In the genomic region with DNA sequence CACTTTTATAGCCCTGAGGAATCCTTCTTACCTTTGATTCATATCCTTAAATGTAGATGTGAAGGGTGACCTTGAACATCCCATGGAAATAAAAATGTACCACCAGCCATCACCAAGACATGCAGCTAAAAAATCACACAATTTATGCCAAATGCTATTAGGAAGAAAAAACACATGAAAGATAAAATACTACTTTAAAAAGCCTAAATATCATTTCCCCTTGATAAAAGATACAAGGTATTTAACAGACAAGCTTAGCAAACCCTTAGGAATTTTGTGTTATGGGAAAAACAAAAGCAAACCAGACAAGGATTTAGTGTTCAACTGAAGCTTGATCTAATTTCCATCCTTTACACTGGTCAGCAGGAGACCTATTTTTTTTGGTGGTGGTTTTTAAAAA, we compare ENCODE assay signal across 37 cellular contexts.
"Had no signal": no experiment of that assay in that cellular context is flagged by ENCODE, and none has a peak within 500 bp of the region (broad histone marks: within the 10 kb centered on the region; RNA-seq: fewer than 3 reads in every experiment).

No MANE protein-coding gene starts in this region.

- H3K27ac ChIP-seq: adrenal gland, cardiac muscle cell, VCaP had no signal

- H3K27ac Mint-ChIP-seq: activated B cell treated with CpG ODN at 0.5 μM for 24 hours; activated CD4-positive, alpha-beta memory T cell treated with anti-CD3 and anti-CD28 coated beads for 36 hours; activated CD4-positive, alpha-beta T cell treated with anti-CD3 and anti-CD28 coated beads, Interleukin-2, amount 10 ng/mL, durations not matched to agents 24 days and 14 days; activated CD8-positive, alpha-beta T cell treated with anti-CD3 and anti-CD28 coated beads for 36 hours; activated naive CD4-positive, alpha-beta T cell treated with anti-CD3 and anti-CD28 coated beads for 36 hours; activated naive CD4-positive, alpha-beta T cell treated with anti-CD3 and anti-CD28 coated beads, Interleukin-2, amount 50 U/mL, for 72 hours; activated naive CD8-positive, alpha-beta T cell treated with anti-CD3 and anti-CD28 coated beads for 36 hours; activated T-cell treated with anti-CD3 and anti-CD28 coated beads, Interleukin-2, amount 50 U/mL, for 72 hours; activated T-helper 1 cell treated with anti-CD3 and anti-CD28 coated beads, Interleukin-12 subunit alpha, Interleukin-12 subunit beta, Interleukin-2, Interleukin-4 antibody, amounts not matched to agents 30 ng/mL and 10 ng/mL and 1 ng/mL, durations not matched to agents 14 hours and 24 hours and 36 hours; activated T-helper 17 cell treated with anti-CD3 and anti-CD28 coated beads, Interleukin-2, amount 50 U/mL, for 72 hours; brain; T-cell; T-helper 2 cell treated with Interferon-gamma antibody and Interleukin-4, amounts not matched to agents 5 μg/mL and 100 μg/mL, for 36 hours had no signal

- H3K36me3 Mint-ChIP-seq: activated CD4-positive, alpha-beta memory T cell treated with anti-CD3 and anti-CD28 coated beads for 36 hours; activated naive CD4-positive, alpha-beta T cell treated with anti-CD3 and anti-CD28 coated beads, Interleukin-2, amount 50 U/mL, for 72 hours; activated naive CD8-positive, alpha-beta T cell treated with anti-CD3 and anti-CD28 coated beads for 36 hours; brain; T-cell had no signal

- H3K9me3 Mint-ChIP-seq: activated B cell treated with CpG ODN at 0.5 μM for 24 hours; activated CD4-positive, alpha-beta memory T cell treated with anti-CD3 and anti-CD28 coated beads for 36 hours; activated CD8-positive, alpha-beta T cell treated with anti-CD3 and anti-CD28 coated beads for 36 hours; activated naive CD4-positive, alpha-beta T cell treated with anti-CD3 and anti-CD28 coated beads for 36 hours; activated naive CD8-positive, alpha-beta T cell treated with anti-CD3 and anti-CD28 coated beads for 36 hours; activated T-cell treated with anti-CD3 and anti-CD28 coated beads, Interleukin-2, amount 50 U/mL, for 4 hours; activated T-helper 17 cell treated with anti-CD3 and anti-CD28 coated beads, Interleukin-2, amount 50 U/mL, for 72 hours; brain; central memory CD8-positive, alpha-beta T cell; T-cell; T-helper 2 cell treated with Interferon-gamma antibody and Interleukin-4, amounts not matched to agents 5 μg/mL and 100 μg/mL, for 36 hours had no signal

- H3K36me3 ChIP-seq: adrenal gland, cardiac muscle cell had no signal

- H3K4me1 ChIP-seq: adrenal gland had no signal

- DNase-seq: activated B cell treated with CpG ODN at 0.5 μM for 24 hours; activated CD4-positive, alpha-beta memory T cell treated with anti-CD3 and anti-CD28 coated beads for 36 hours; activated CD4-positive, alpha-beta T cell treated with anti-CD3 and anti-CD28 coated beads for 4 hours; activated CD4-positive, alpha-beta T cell treated with anti-CD3 and anti-CD28 coated beads, Interleukin-2, amount 10 ng/mL, durations not matched to agents 24 days and 14 days; activated CD4-positive, alpha-beta T cell treated with anti-CD3 and anti-CD28 coated beads, Interleukin-2, amount 50 U/mL, for 1 hour; activated CD4-positive, alpha-beta T cell treated with anti-CD3 and anti-CD28 coated beads, Interleukin-2, amount 50 U/mL, for 4 hours; activated CD4-positive, CD25-positive, alpha-beta regulatory T cell treated with anti-CD3 and anti-CD28 coated beads, Interleukin-2, amount 50 U/mL, for 72 hours; activated CD8-positive, alpha-beta memory T cell treated with anti-CD3 and anti-CD28 coated beads, Interleukin-2, amount 50 U/mL, for 4 hours; activated CD8-positive, alpha-beta T cell treated with anti-CD3 and anti-CD28 coated beads for 36 hours; activated effector memory CD4-positive, alpha-beta T cell treated with anti-CD3 and anti-CD28 coated beads, Interleukin-2, amount 50 U/mL, for 16 hours; activated gamma-delta T cell treated with Interleukin-2 at 50 U/mL for 16 hours; activated naive CD4-positive, alpha-beta T cell; activated naive CD4-positive, alpha-beta T cell treated with anti-CD3 and anti-CD28 coated beads for 36 hours; activated naive CD4-positive, alpha-beta T cell treated with anti-CD3 and anti-CD28 coated beads, Interleukin-2, amount 50 U/mL, for 16 hours; activated naive CD8-positive, alpha-beta T cell treated with anti-CD3 and anti-CD28 coated beads for 36 hours; activated T-cell treated with anti-CD3 and anti-CD28 coated beads for 4 hours; activated T-cell treated with anti-CD3 and anti-CD28 coated beads, Interleukin-2, amount 50 U/mL, for 1 hour; activated T-cell treated with anti-CD3 and anti-CD28 coated beads, Interleukin-2, amount 50 U/mL, for 4 hours; activated T-cell treated with anti-CD3 and anti-CD28 coated beads, Interleukin-2, amount 50 U/mL, for 72 hours; adrenal gland; amniotic stem cell; aorta; caudate nucleus; T-cell; T-helper 2 cell; T-helper 9 cell had no signal

- ATAC-seq: activated CD8-positive, alpha-beta T cell treated with anti-CD3 and anti-CD28 coated beads for 36 hours; activated naive CD4-positive, alpha-beta T cell treated with anti-CD3 and anti-CD28 coated beads, Interleukin-2, amount 50 U/mL, for 72 hours; activated T-cell treated with anti-CD3 and anti-CD28 coated beads, Interleukin-2, amount 50 U/mL, for 4 hours; activated T-cell treated with anti-CD3 and anti-CD28 coated beads, Interleukin-2, amount 50 U/mL, for 72 hours; activated T-helper 17 cell treated with anti-CD3 and anti-CD28 coated beads, Interleukin-2, amount 50 U/mL, for 72 hours; T-cell had no signal

- H3K4me3 Mint-ChIP-seq: activated B cell treated with CpG ODN at 0.5 μM for 24 hours; activated CD4-positive, alpha-beta memory T cell treated with anti-CD3 and anti-CD28 coated beads for 36 hours; activated CD4-positive, alpha-beta T cell treated with anti-CD3 and anti-CD28 coated beads, Interleukin-2, amount 10 ng/mL, durations not matched to agents 24 days and 14 days; activated CD8-positive, alpha-beta T cell treated with anti-CD3 and anti-CD28 coated beads for 36 hours; activated naive CD4-positive, alpha-beta T cell treated with anti-CD3 and anti-CD28 coated beads for 36 hours; activated naive CD8-positive, alpha-beta T cell treated with anti-CD3 and anti-CD28 coated beads for 36 hours; activated T-cell treated with anti-CD3 and anti-CD28 coated beads, Interleukin-2, amount 50 U/mL, for 4 hours; activated T-cell treated with anti-CD3 and anti-CD28 coated beads, Interleukin-2, amount 50 U/mL, for 72 hours; activated T-helper 1 cell treated with anti-CD3 and anti-CD28 coated beads, Interleukin-12 subunit alpha, Interleukin-12 subunit beta, Interleukin-2, Interleukin-4 antibody, amounts not matched to agents 30 ng/mL and 10 ng/mL and 1 ng/mL, durations not matched to agents 14 hours and 24 hours and 36 hours; activated T-helper 17 cell treated with anti-CD3 and anti-CD28 coated beads, Interleukin-2, amount 50 U/mL, for 72 hours; brain; central memory CD8-positive, alpha-beta T cell; T-cell; T-helper 2 cell treated with Interferon-gamma antibody and Interleukin-4, amounts not matched to agents 5 μg/mL and 100 μg/mL, for 36 hours had no signal

- H3K9me3 ChIP-seq: adrenal gland had no signal

- FAIRE-seq: astrocyte, bronchial epithelial cell, TTC549 had no signal

- H3K4me3 ChIP-seq: adrenal gland, cardiac muscle cell had no signal

- H3K4me1 Mint-ChIP-seq: activated B cell treated with CpG ODN at 0.5 μM for 24 hours had no signal
